In genomic region chr1:23553206-23553895, GRCh38 we compare ENCODE assay signal across 10 cellular contexts. TPM values are rescaled to one million over a fixed set of nuclear protein-coding genes. Genes with fewer than 3 reads are reported as not detected.
DNase-seq lines count a peak whose midpoint lies in the region; ATAC-seq and TF ChIP-seq lines count a peak whose summit lies in the region.
"Had no signal": no experiment of that assay in that cellular context is flagged by ENCODE, and none has a peak within 500 bp of the region (broad histone marks: within the 10 kb centered on the region; RNA-seq: fewer than 3 reads in every experiment).

No MANE protein-coding gene starts in this region.

- ATAC-seq in activated B cell treated with CpG ODN at 0.5 μM for 24 hours (ENCODE audit: low read depth) (no peak), GM19452 (IDR thresholded peaks at IDR 0.05; ENCODE audit: unreplicated experiment) (no peak)

- intact Hi-C loops in activated B cell treated with CpG ODN at 0.5 μM for 24 hours (cut with micrococcal nuclease): loop anchor here (10.0 kb wide), 1 partner anchor 171 kb away; no protein-coding TSS in a partner anchor

- POLR2A ChIA-PET in activated B cell treated with CpG ODN at 0.5 μM for 24 hours (lab: Charles Lee): interaction anchor here (1.9 to 36.4 kb wide), 6 partner anchors 21 to 78 kb away, joined by 5 to 1151 read pairs (median 313); partner anchors contain the start of gene ASAP3

- peaks cover 42% of the 10 kb centered on the region for H3K4me1 Mint-ChIP-seq in T-helper 2 cell treated with Interferon-gamma antibody and Interleukin-4, amounts not matched to agents 5 μg/mL and 100 μg/mL, for 36 hours (ENCODE audit: low read depth)
- peaks cover 64% of the 10 kb centered on the region for H3K4me1 Mint-ChIP-seq in activated B cell treated with CpG ODN at 0.5 μM for 24 hours
- H3K4me1 Mint-ChIP-seq in immature natural killer cell: peaks cover 19 to 29% of the 10 kb centered on the region in 2 donors

- peaks cover 0 to 5% (median 0%) of the 10 kb centered on the region in 5 donors for H3K36me3 ChIP-seq in subcutaneous abdominal adipose tissue (ENCODE audit: control insufficient read depth in 5 of 5, insufficient read depth in 5 of 5, low read length in 5 of 5)

- peaks cover 0 to 2% (median 0%) of the 10 kb centered on the region in 5 donors for H3K27me3 ChIP-seq in subcutaneous abdominal adipose tissue (ENCODE audit: control insufficient read depth in 5 of 5, insufficient read depth in 4 of 5, low read length in 5 of 5)

- H3K27ac ChIP-seq in subcutaneous abdominal adipose tissue (ENCODE audit: low read depth, low read length): peak overlapping the region; percentile 78

- H3K27me3 Mint-ChIP-seq in T-helper 2 cell treated with Interferon-gamma antibody and Interleukin-4, amounts not matched to agents 5 μg/mL and 100 μg/mL, for 36 hours (ENCODE audit: low read depth): peaks cover 11% of the 10 kb centered on the region
- no peaks in the 10 kb centered on the region for H3K27me3 Mint-ChIP-seq in activated B cell treated with CpG ODN at 0.5 μM for 24 hours
- H3K27me3 Mint-ChIP-seq in immature natural killer cell (ENCODE audit: low read depth in 3 of 3): peaks cover 3% of the 10 kb centered on the region in 3 donors

- in situ Hi-C loops in GM13976 (cut with MboI; ENCODE audit: low sequenced_read_pairs, unreplicated experiment): no loop called here

- no peak overlapping the region for H3K4me3 ChIP-seq in subcutaneous abdominal adipose tissue (ENCODE audit: low read depth in 1 of 5, low read length in 5 of 5)

- peaks cover 3% of the 10 kb centered on the region for H3K36me3 Mint-ChIP-seq in T-helper 2 cell treated with Interferon-gamma antibody and Interleukin-4, amounts not matched to agents 5 μg/mL and 100 μg/mL, for 36 hours (ENCODE audit: low read depth)
- H3K36me3 Mint-ChIP-seq in activated B cell treated with CpG ODN at 0.5 μM for 24 hours (ENCODE audit: low read depth) (peaks cover 18% of the 10 kb centered on the region), immature natural killer cell (no peaks in the 10 kb centered on the region)

- H3K9me3 ChIP-seq in subcutaneous abdominal adipose tissue (ENCODE audit: control insufficient read depth in 5 of 5, low read length in 5 of 5): no peaks in the 10 kb centered on the region

- peaks cover 18 to 58% (median 40%) of the 10 kb centered on the region in 5 donors for H3K4me1 ChIP-seq in subcutaneous abdominal adipose tissue (ENCODE audit: control insufficient read depth in 5 of 5, insufficient read depth in 5 of 5, low read length in 5 of 5)

- no peak for DNase-seq in T-helper 2 cell treated with Interferon-gamma antibody and Interleukin-4, amounts not matched to agents 5 μg/mL and 100 μg/mL, for 36 hours (ENCODE audit: low spot score)
- DNase-seq in T-helper 2 cell: no peak
- no peak for DNase-seq in activated B cell treated with CpG ODN at 0.5 μM for 24 hours
- no peak for DNase-seq in immature natural killer cell
- no peak for DNase-seq in cerebellum (ENCODE audit: low spot score)
- no peak for DNase-seq in GM13976 (ENCODE audit: low spot score)
- DNase-seq: activated CD8-positive, alpha-beta memory T cell treated with anti-CD3 and anti-CD28 coated beads for 24 hours; NCI-H187 treated with DMSO at 0.1 percent for 48 hours had no signal

- H3K9me3 Mint-ChIP-seq in T-helper 2 cell treated with Interferon-gamma antibody and Interleukin-4, amounts not matched to agents 5 μg/mL and 100 μg/mL, for 36 hours: no peaks in the 10 kb centered on the region
- H3K9me3 Mint-ChIP-seq in activated B cell treated with CpG ODN at 0.5 μM for 24 hours (no peaks in the 10 kb centered on the region), immature natural killer cell (no peaks in the 10 kb centered on the region)

- H3K4me3 Mint-ChIP-seq in T-helper 2 cell treated with Interferon-gamma antibody and Interleukin-4, amounts not matched to agents 5 μg/mL and 100 μg/mL, for 36 hours: peak overlapping the region; percentile 82
- H3K4me3 Mint-ChIP-seq in activated B cell treated with CpG ODN at 0.5 μM for 24 hours: peak overlapping the region; percentile 92
- peak overlapping the region; percentile 71 to 86 (median 82) for H3K4me3 Mint-ChIP-seq in immature natural killer cell

- peak overlapping the region in 1 of 5 donors; percentile 67 for H3K9ac ChIP-seq in subcutaneous abdominal adipose tissue (ENCODE audit: low read length in 5 of 5)

- peak overlapping the region; percentile 84 for H3K27ac Mint-ChIP-seq in T-helper 2 cell treated with Interferon-gamma antibody and Interleukin-4, amounts not matched to agents 5 μg/mL and 100 μg/mL, for 36 hours
- H3K27ac Mint-ChIP-seq in activated B cell treated with CpG ODN at 0.5 μM for 24 hours: peak overlapping the region; percentile 96
- peak overlapping the region in 1 of 6 donors; percentile 10 for H3K27ac Mint-ChIP-seq in immature natural killer cell

- TF ChIP-seq CTCF in activated B cell treated with CpG ODN at 0.5 μM for 24 hours (IDR thresholded peaks at IDR 0.05) (no peak), GM13976 (IDR thresholded peaks at IDR 0.05; ENCODE audit: borderline replicate concordance, control extremely low read depth, extremely low read depth, insufficient read depth, missing control alignments) (no peak)

- CTCF ChIA-PET in activated B cell treated with CpG ODN at 0.5 μM for 24 hours (lab: Charles Lee): interaction anchor here (0.8 to 31.5 kb wide), 6 partner anchors 8 to 191 kb away, joined by 3 to 872 read pairs (median 4); no protein-coding TSS in a partner anchor

RNA-seq across cellular contexts. Expression of gene ID3, which starts 6.0 kb away (rescaled TPM):
- total RNA-seq in activated B cell treated with CpG ODN at 0.5 μM for 24 hours (195 and 205 TPM in 2 replicates), cerebellum (33.6 TPM)
- 1 to 10 TPM in 1 of 3 donors, under 1 TPM in 1, not detected in 1; 0.28 to 2.5 TPM for polyA plus RNA-seq in immature natural killer cell

RNA-seq across cellular contexts. Expression of gene E2F2, which starts 22.3 kb away (rescaled TPM):
- 2.4 and 3.4 TPM in 2 replicates for total RNA-seq in activated B cell treated with CpG ODN at 0.5 μM for 24 hours
- polyA plus RNA-seq in immature natural killer cell: 1 to 10 TPM in 2 of 3 donors, under 1 TPM in 1; 0.28 to 1.3 (median 1.2) TPM
- total RNA-seq in cerebellum: 3.1 TPM
